Comparison of ENCODE assay signal across 24 cellular contexts in genomic region chr1:75582725-75583261, GRCh38. TPM values are rescaled to one million over a fixed set of nuclear protein-coding genes. Genes with fewer than 3 reads are reported as not detected.
DNase-seq lines count a peak whose midpoint lies in the region; ATAC-seq and TF ChIP-seq lines count a peak whose summit lies in the region.
"Had no signal": no experiment of that assay in that cellular context is flagged by ENCODE, and none has a peak within 500 bp of the region (broad histone marks: within the 10 kb centered on the region; RNA-seq: fewer than 3 reads in every experiment).

No MANE protein-coding gene starts in this region.

- TF ChIP-seq CTCF in adrenal gland (IDR thresholded peaks at IDR 0.05) (peak in 5 of 6 experiments; percentile 26 to 51 (median 36)), fibroblast of the aortic adventitia (IDR thresholded peaks at IDR 0.05; ENCODE audit: insufficient read depth, low read length) (no peak), mesothelial cell of epicardium (IDR thresholded peaks at IDR 0.05; ENCODE audit: unreplicated experiment) (no peak), stomach (IDR thresholded peaks at IDR 0.05) (no peak)

- no peaks in the 10 kb centered on the region for H3K9me3 Mint-ChIP-seq in mesothelial cell of epicardium
- H3K9me3 Mint-ChIP-seq: CD4-positive, alpha-beta memory T cell; GM23338 had no signal

- no peaks in the 10 kb centered on the region for H3K4me1 Mint-ChIP-seq in mesothelial cell of epicardium
- H3K4me1 Mint-ChIP-seq: CD4-positive, alpha-beta memory T cell had no signal

- ATAC-seq in left lobe of liver, result no peak
- ATAC-seq: GM23338, Panc1 had no signal

- intact Hi-C loops in adrenal gland (cut with DNase I), result loop anchor here in 1 of 2 donors (5.0 kb wide), 1 partner anchor 315 kb away; no protein-coding TSS in a partner anchor
- intact Hi-C loops in stomach (cut with DNase I; ENCODE audit: low total_unique reads), result no loop called here

- no peaks in the 10 kb centered on the region for H3K27me3 Mint-ChIP-seq in mesothelial cell of epicardium (ENCODE audit: low read depth)

- peak; percentile 7 for DNase-seq in M059J (ENCODE audit: low read depth)
- DNase-seq in adrenal gland, result peak in 1 of 7 donors; percentile 14
- DNase-seq in fibroblast of the aortic adventitia (ENCODE audit: low read depth), result peak; percentile 4
- DNase-seq in mesothelial cell of epicardium (ENCODE audit: low spot score in 2 of 2, unreplicated experiment in 2 of 2), result no peak
- DNase-seq in NCI-H1105 treated with DMSO at 0.1 percent for 48 hours (lab: John Stamatoyannopoulos, UW), result no peak
- no peak for DNase-seq in left lobe of liver (ENCODE audit: low spot score)
- DNase-seq in stomach, result no peak
- DNase-seq: CD4-positive, alpha-beta memory T cell; DMS153; KG1; NCI-H1105; NCI-H1694; NCI-H2081; NCI-H2171; NCI-H345; NCI-H524; NCI-H774; NK-92 treated with Interleukin-12 subunit alpha and Interleukin-12 subunit beta, amount 100 ng/mL, for 24 hours; SIG-M5 had no signal

- WGBS in adrenal gland, 4 donors, result 23 to 42% (median 36%) methylated on average over 1 of the region's 1 CpG
- 73 to 94% (median 84%) methylated on average over 1 of the region's 1 CpG for WGBS in stomach, 5 donors

- H3K4me1 ChIP-seq in adrenal gland (replicated peaks in 1 of 2), result no peaks in the 10 kb centered on the region
- H3K4me1 ChIP-seq in stomach, result peaks cover 0 to 6% (median 2%) of the 10 kb centered on the region in 4 donors
- H3K4me1 ChIP-seq: BLaER1, HAP-1 had no signal

- no peak for TF ChIP-seq EP300 in stomach (IDR thresholded peaks at IDR 0.05)

- H3K27ac ChIP-seq in adrenal gland (no peak overlapping the region), stomach (no peak overlapping the region)
- H3K27ac ChIP-seq: BLaER1 had no signal

- H3K4me3 ChIP-seq in adrenal gland, result no peak overlapping the region
- H3K4me3 ChIP-seq in fibroblast of the aortic adventitia (ENCODE audit: low read depth, low read length), result no peak overlapping the region
- H3K4me3 ChIP-seq in stomach, result no peak overlapping the region
- H3K4me3 ChIP-seq: BLaER1, GM23338, HAP-1 had no signal

- no peak overlapping the region for H3K27ac Mint-ChIP-seq in mesothelial cell of epicardium
- H3K27ac Mint-ChIP-seq: CD4-positive, alpha-beta memory T cell had no signal

- no peaks in the 10 kb centered on the region for H3K36me3 Mint-ChIP-seq in mesothelial cell of epicardium
- H3K36me3 Mint-ChIP-seq: CD4-positive, alpha-beta memory T cell had no signal

- H3K9me3 ChIP-seq in adrenal gland (replicated peaks in 1 of 3) (no peaks in the 10 kb centered on the region), stomach (no peaks in the 10 kb centered on the region)
- H3K9me3 ChIP-seq: BLaER1, HAP-1 had no signal

- H3K4me3 Mint-ChIP-seq in mesothelial cell of epicardium, result no peak overlapping the region
- H3K4me3 Mint-ChIP-seq: CD4-positive, alpha-beta memory T cell; GM23338 had no signal

- H3K27me3 ChIP-seq in adrenal gland, result no peaks in the 10 kb centered on the region
- peaks cover 0 to 6% (median 0%) of the 10 kb centered on the region in 3 donors for H3K27me3 ChIP-seq in stomach
- H3K27me3 ChIP-seq: BLaER1 had no signal

- no peak for TF ChIP-seq POLR2A in adrenal gland (IDR thresholded peaks at IDR 0.05)
- no peak for TF ChIP-seq POLR2A in stomach (IDR thresholded peaks at IDR 0.05)

- no peaks in the 10 kb centered on the region for H3K36me3 ChIP-seq in adrenal gland (replicated peaks in 1 of 2)
- no peaks in the 10 kb centered on the region for H3K36me3 ChIP-seq in stomach
- H3K36me3 ChIP-seq: BLaER1, HAP-1 had no signal

RNA-seq across cellular contexts. Expression of gene SLC44A5, which starts 28.1 kb away (rescaled TPM):
- 0.12 TPM in 1 of 2 replicates, not detected in the other for total RNA-seq in M059J (2014; rRNA removed; shearing (Covaris generic))
- total RNA-seq in adrenal gland, result under 1 TPM; 0.17 to 0.97 (median 0.47) TPM
- polyA plus RNA-seq in adrenal gland, result 1 to 10 TPM in 1 of 3 donors, under 1 TPM in 2; 0.38 to 1.2 (median 0.80) TPM
- total RNA-seq in fibroblast of the aortic adventitia (ENCODE audit: low replicate concordance), result 0.45 TPM in 1 of 2 replicates, not detected in the other
- 3.9 to 4.3 TPM (median 4.1 TPM) in 3 replicates for total RNA-seq in mesothelial cell of epicardium
- 0.33 TPM for total RNA-seq in left lobe of liver
- 1 to 10 TPM in 2 of 5 donors, under 1 TPM in 1, not detected in 2; 0.29 to 6.7 (median 4.6) TPM for total RNA-seq in stomach
- polyA plus RNA-seq in stomach, result 1 to 10 TPM in 1 of 3 donors, under 1 TPM in 1, not detected in 1; 0.12 to 3.9 TPM
- total RNA-seq: G401 had no signal

Comparison
In these comparisons a context has a peak if more than half of its experiments do, and no peak if none do; other contexts are left out.
1. DNase-seq: peak in M059J (single experiment) and fibroblast of the aortic adventitia (single experiment); none in mesothelial cell of epicardium (0 of 2), NCI-H1105 treated with DMSO at 0.1 percent for 48 hours (single experiment), left lobe of liver (single experiment) and stomach (single experiment).
2. CTCF ChIP-seq: peak in adrenal gland (5 of 6); none in fibroblast of the aortic adventitia (single experiment), mesothelial cell of epicardium (single experiment) and stomach (0 of 7).